ENCODE assay signal across 19 cellular contexts in the genomic region with DNA sequence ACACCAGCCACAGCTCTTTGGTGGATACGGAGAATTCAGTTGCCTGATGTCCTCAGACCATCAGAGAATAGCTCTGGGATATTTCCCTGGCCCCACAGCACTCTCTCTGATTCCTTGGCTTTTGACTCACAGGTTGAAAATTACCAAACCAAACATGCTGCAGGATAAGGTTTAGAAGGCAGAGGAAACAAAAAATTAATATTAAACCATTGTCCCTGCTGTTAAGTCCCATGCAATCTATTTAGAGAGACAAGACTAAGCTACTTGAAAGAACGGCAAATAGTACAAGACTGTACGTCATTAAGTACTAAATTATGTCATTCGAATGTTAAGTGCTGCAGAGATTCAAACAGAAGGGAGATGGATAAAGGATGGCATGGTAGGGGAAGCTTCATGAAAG.
"Had no signal": no experiment of that assay in that cellular context is flagged by ENCODE, and none has a peak within 500 bp of the region (broad histone marks: within the 10 kb centered on the region; RNA-seq: fewer than 3 reads in every experiment).

No MANE protein-coding gene starts in this region.

- H3K36me3 ChIP-seq: esophagus muscularis mucosa, gastrocnemius medialis, heart right ventricle, lower lobe of right lung had no signal

- DNase-seq: dermis blood vessel endothelial cell; dorsolateral prefrontal cortex; effector CD4-positive, alpha-beta T cell; effector memory CD4-positive, alpha-beta T cell; foreskin melanocyte; gastrocnemius medialis; glutamatergic neuron; head of caudate nucleus; heart right ventricle; hippocampal formation; left colon; left ventricle myocardium superior; lower lobe of right lung; mesenchymal stem cell; mucosa of descending colon; naive B cell had no signal

- H3K4me1 ChIP-seq: esophagus muscularis mucosa, gastrocnemius medialis, lower lobe of right lung had no signal

- H3K27ac ChIP-seq: coronary artery, dorsolateral prefrontal cortex, esophagus muscularis mucosa, gastrocnemius medialis, heart right ventricle, lower lobe of right lung had no signal

- H3K27me3 ChIP-seq: esophagus muscularis mucosa, gastrocnemius medialis, heart right ventricle had no signal

- H3K9me3 ChIP-seq: esophagus muscularis mucosa, gastrocnemius medialis, heart right ventricle, lower lobe of right lung, mucosa of descending colon had no signal

- ATAC-seq: gastrocnemius medialis, heart right ventricle, left colon, left lobe of liver, left ventricle myocardium superior, mucosa of descending colon had no signal

- H3K4me3 ChIP-seq: coronary artery, dorsolateral prefrontal cortex, esophagus muscularis mucosa, gastrocnemius medialis, heart right ventricle, lower lobe of right lung, mucosa of descending colon had no signal
